In genomic region chr17:49461580-49461979, GRCh38 we compare ENCODE assay signal across 9 cellular contexts. TPM values are rescaled to one million over a fixed set of nuclear protein-coding genes. Genes with fewer than 3 reads are reported as not detected.
"Had no signal": no experiment of that assay in that cellular context is flagged by ENCODE, and none has a peak within 500 bp of the region (broad histone marks: within the 10 kb centered on the region; RNA-seq: fewer than 3 reads in every experiment).

No MANE protein-coding gene starts in this region.

- H3K27ac ChIP-seq: GM23248 had no signal

- H2AFZ ChIP-seq: GM23248 had no signal

- DNase-seq: GM23248, GOT3, H9, HCEC 1CT, IMR-90, KBM-7 had no signal

- H3K4me3 ChIP-seq: GM23248 had no signal

- FAIRE-seq: H54, HTR-8/SVneo had no signal

- H3K9ac ChIP-seq: GM23248 had no signal

RNA-seq across cellular contexts. Expression of gene NGFR, which starts 33.5 kb away (rescaled TPM):
- total RNA-seq: HT-29 had no signal
